In the genomic region with DNA sequence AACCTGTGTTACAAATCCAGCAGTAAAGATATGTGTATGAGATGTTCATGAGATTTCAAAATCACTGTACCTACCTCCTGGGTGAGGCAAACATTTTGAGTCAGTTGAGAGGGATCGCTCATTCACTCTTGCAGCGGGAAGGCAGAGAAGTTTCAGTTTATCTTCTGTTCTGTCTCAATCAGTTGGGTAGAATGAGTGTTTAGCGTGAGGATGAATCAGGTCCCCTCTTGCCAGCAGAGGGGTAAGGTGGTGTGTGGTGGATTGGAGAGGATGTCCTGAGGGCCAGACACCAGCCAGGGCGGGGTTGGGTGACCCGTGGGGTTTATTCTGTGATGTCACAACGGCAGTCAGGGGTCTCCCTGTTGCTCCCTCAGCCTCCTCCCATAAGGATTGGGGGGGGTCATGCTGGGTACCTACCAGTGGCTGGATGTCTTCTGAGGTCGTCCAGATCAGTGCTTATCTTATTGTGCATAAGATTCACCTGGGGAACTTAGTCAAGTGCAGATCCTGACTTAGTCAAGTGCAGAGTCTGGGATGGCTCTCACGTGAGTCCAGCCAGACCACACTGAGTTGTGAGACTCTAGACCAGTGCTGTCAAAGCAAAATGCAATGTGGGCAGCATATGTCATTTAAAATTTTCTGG, we compare ENCODE assay signal across 1 cellular context.
TF ChIP-seq lines count a peak whose summit lies in the region.

A gene (minus strand): TSS at position 277 of the 643 bp plus-strand sequence. CDS start 155 bp downstream, at position 122.

TF ChIP-seq in endothelial cell of umbilical vein, 7 proteins besides CTCF, POLR2A, EP300 and RAD21:
- TF ChIP-seq FOS (IDR thresholded peaks at IDR 0.05; ENCODE audit: borderline replicate concordance, insufficient read depth, low read length): no peak
- no peak for TF ChIP-seq GATA2 (IDR thresholded peaks at IDR 0.05; ENCODE audit: insufficient read depth, insufficient read length, low read depth, low read length)
- no peak for TF ChIP-seq MYC (IDR thresholded peaks at IDR 0.05; ENCODE audit: low read depth, low read length)
- no peak for TF ChIP-seq JUN (IDR thresholded peaks at IDR 0.05; ENCODE audit: borderline replicate concordance, insufficient read depth, insufficient read length, low read depth)
- TF ChIP-seq, protein P1, sequence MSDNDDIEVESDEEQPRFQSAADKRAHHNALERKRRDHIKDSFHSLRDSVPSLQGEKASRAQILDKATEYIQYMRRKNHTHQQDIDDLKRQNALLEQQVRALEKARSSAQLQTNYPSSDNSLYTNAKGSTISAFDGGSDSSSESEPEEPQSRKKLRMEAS (IDR thresholded peaks at IDR 0.05; ENCODE audit: insufficient read depth, insufficient read length): no peak
- no peak for TF ChIP-seq EZH2 (IDR thresholded peaks at IDR 0.05; ENCODE audit: borderline replicate concordance, low read depth, low read length, severe bottlenecking)
- TF ChIP-seq POLR2AphosphoS5 (IDR thresholded peaks at IDR 0.05; ENCODE audit: insufficient read depth, low read depth, low read length): no peak
TF ChIP-seq in endothelial cell of umbilical vein: peak in this region for 0.
